8 cellular contexts compared by ENCODE assay signal in the genomic region with DNA sequence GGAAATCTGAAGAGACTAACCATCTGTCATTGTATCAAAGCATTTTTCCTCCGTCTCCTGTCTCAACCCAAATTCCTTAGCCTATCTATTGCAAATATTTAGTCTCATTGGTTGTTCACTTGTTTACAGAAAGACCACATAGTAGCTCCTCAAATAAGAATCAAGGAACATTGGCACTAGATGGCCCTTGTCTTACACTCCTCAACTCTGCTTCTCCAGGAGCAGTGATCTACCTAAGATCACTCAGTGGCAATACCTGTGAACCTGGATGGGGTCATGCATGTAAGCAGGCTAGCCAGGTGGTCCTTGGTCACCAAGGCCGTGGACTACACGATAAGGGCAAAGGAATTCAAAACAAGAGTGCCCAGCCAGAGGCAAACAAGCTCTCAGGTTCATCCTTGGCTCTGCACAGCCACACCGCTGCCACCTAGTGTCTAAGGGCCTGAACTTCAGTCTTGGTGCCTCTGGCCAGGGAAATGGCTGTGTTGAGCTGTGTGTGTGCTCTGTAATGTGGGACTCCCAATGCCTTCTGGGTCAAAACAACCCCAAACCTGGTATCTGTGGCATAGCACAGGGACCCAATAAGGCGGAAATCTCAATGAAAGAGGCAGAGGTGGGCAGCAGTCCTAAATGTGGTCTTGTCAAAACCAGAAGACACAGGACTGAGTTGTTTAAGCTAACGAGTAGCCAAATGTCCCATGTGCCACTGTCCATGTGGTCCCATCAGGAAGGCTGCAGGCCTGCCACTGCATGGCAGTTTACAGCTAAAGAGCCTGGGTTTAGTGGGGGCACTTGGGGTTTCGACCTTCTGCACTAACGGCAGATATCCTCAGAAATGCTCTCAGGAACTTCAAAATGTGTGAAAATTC. TPM values are rescaled to one million over a fixed set of nuclear protein-coding genes. Genes with fewer than 3 reads are reported as not detected.
DNase-seq lines count a peak whose midpoint lies in the region; TF ChIP-seq lines count a peak whose summit lies in the region.

No MANE protein-coding gene starts in this region.

- H3K27ac ChIP-seq in Peyer's patch: peak overlapping the region in 1 of 4 donors; percentile 37
- H3K27ac ChIP-seq in neural progenitor cell: no peak overlapping the region
- H3K27ac ChIP-seq in substantia nigra (ENCODE audit: low read depth, low read length, poor library complexity, severe bottlenecking): no peak overlapping the region

- peaks cover 6% of the 10 kb centered on the region for H3K36me3 Mint-ChIP-seq in activated T-cell treated with anti-CD3 and anti-CD28 coated beads, Interleukin-2, amount 50 U/mL, for 24 hours (ENCODE audit: low read depth)
- H3K36me3 Mint-ChIP-seq in neural progenitor cell: peaks cover 12% of the 10 kb centered on the region

- H3K4me3 ChIP-seq in Peyer's patch (no peak overlapping the region), neural progenitor cell (no peak overlapping the region)

- H3K4me1 ChIP-seq in Peyer's patch (no peaks in the 10 kb centered on the region), neural progenitor cell (no peaks in the 10 kb centered on the region)

- no peak overlapping the region for H2AFZ ChIP-seq in neural progenitor cell (replicated peaks)

- H3K27ac Mint-ChIP-seq in activated T-cell treated with anti-CD3 and anti-CD28 coated beads, Interleukin-2, amount 50 U/mL, for 24 hours: no peak overlapping the region
- H3K27ac Mint-ChIP-seq in neural progenitor cell: no peak overlapping the region

- peaks cover 0 to 13% (median 0%) of the 10 kb centered on the region in 3 donors for H3K36me3 ChIP-seq in Peyer's patch
- H3K36me3 ChIP-seq in neural progenitor cell: no peaks in the 10 kb centered on the region

- TF ChIP-seq POLR2A in Peyer's patch (IDR thresholded peaks at IDR 0.05): no peak

- peaks cover 10% of the 10 kb centered on the region for H3F3A ChIP-seq in neural progenitor cell (ENCODE audit: low read depth)

- H3K4me3 Mint-ChIP-seq in activated T-cell treated with anti-CD3 and anti-CD28 coated beads, Interleukin-2, amount 50 U/mL, for 24 hours: no peak overlapping the region
- no peak overlapping the region for H3K4me3 Mint-ChIP-seq in neural progenitor cell

- no peaks in the 10 kb centered on the region for H3K9me3 ChIP-seq in Peyer's patch
- H3K9me3 ChIP-seq in neural progenitor cell (ENCODE audit: low read depth): no peaks in the 10 kb centered on the region

- TF ChIP-seq CTCF in Peyer's patch (IDR thresholded peaks at IDR 0.05): peak; percentile 49 to 89 (median 76)
- TF ChIP-seq CTCF in neural progenitor cell (IDR thresholded peaks at IDR 0.05): peak; percentile 81

- no peaks in the 10 kb centered on the region for H3K27me3 Mint-ChIP-seq in activated T-cell treated with anti-CD3 and anti-CD28 coated beads, Interleukin-2, amount 50 U/mL, for 24 hours
- H3K27me3 Mint-ChIP-seq in neural progenitor cell (ENCODE audit: insufficient read depth, low read depth): peaks cover 5% of the 10 kb centered on the region

- DNase-seq in GDM1 (lab: John Stamatoyannopoulos, UW): peak; percentile 73
- peak; percentile 64 for DNase-seq in H4 (ENCODE audit: low spot score)
- DNase-seq in LHCN-M2 (ENCODE audit: low read depth): peak; percentile 74
- DNase-seq in Peyer's patch: peak; percentile 58 to 82 (median 71)
- DNase-seq in activated T-cell treated with anti-CD3 and anti-CD28 coated beads, Interleukin-2, amount 50 U/mL, for 24 hours: peak; percentile 77
- peak; percentile 73 for DNase-seq in fibroblast of gingiva (ENCODE audit: low read depth)
- peak; percentile 82 for DNase-seq in neural progenitor cell (ENCODE audit: low spot score)
- peak in 42 of 49 donors; percentile 14 to 74 (median 53) for DNase-seq in substantia nigra (lab: John Stamatoyannopoulos, UW)

- no peak overlapping the region for H3K4me2 ChIP-seq in neural progenitor cell

- no peaks in the 10 kb centered on the region for H3K9me3 Mint-ChIP-seq in activated T-cell treated with anti-CD3 and anti-CD28 coated beads, Interleukin-2, amount 50 U/mL, for 24 hours
- no peaks in the 10 kb centered on the region for H3K9me3 Mint-ChIP-seq in neural progenitor cell

- no peaks in the 10 kb centered on the region for H3K27me3 ChIP-seq in Peyer's patch
- no peaks in the 10 kb centered on the region for H3K27me3 ChIP-seq in neural progenitor cell

- H3K79me2 ChIP-seq in neural progenitor cell (ENCODE audit: low read depth): no peaks in the 10 kb centered on the region

- peaks cover 5% of the 10 kb centered on the region for H3K4me1 Mint-ChIP-seq in activated T-cell treated with anti-CD3 and anti-CD28 coated beads, Interleukin-2, amount 50 U/mL, for 24 hours (ENCODE audit: low read depth)
- H3K4me1 Mint-ChIP-seq in neural progenitor cell: peaks cover 6% of the 10 kb centered on the region

- H4K20me1 ChIP-seq in neural progenitor cell (ENCODE audit: low read depth): peaks cover 22% of the 10 kb centered on the region

- H3K9ac ChIP-seq in neural progenitor cell: no peak overlapping the region

RNA-seq across cellular contexts. Expression of gene GPR161, which starts 54.5 kb away (rescaled TPM):
- total RNA-seq in H4 (2014; rRNA removed; shearing (Covaris generic)): 5.8 and 7.0 TPM in 2 replicates
- 12.7 and 17.9 TPM in 2 replicates for total RNA-seq in LHCN-M2 (2014; rRNA removed)
- 11.8 TPM for polyA plus RNA-seq in LHCN-M2 (2012)
- total RNA-seq in Peyer's patch: 1 to 10 TPM in 3 of 4 donors, under 1 TPM in 1; 0.35 to 2.3 (median 1.8) TPM
- total RNA-seq in neural progenitor cell (ENCODE audit: low replicate concordance): 21.1 and 26.5 TPM in 2 replicates
